Comparison of ENCODE assay signal across 1 cellular context in the genomic region with DNA sequence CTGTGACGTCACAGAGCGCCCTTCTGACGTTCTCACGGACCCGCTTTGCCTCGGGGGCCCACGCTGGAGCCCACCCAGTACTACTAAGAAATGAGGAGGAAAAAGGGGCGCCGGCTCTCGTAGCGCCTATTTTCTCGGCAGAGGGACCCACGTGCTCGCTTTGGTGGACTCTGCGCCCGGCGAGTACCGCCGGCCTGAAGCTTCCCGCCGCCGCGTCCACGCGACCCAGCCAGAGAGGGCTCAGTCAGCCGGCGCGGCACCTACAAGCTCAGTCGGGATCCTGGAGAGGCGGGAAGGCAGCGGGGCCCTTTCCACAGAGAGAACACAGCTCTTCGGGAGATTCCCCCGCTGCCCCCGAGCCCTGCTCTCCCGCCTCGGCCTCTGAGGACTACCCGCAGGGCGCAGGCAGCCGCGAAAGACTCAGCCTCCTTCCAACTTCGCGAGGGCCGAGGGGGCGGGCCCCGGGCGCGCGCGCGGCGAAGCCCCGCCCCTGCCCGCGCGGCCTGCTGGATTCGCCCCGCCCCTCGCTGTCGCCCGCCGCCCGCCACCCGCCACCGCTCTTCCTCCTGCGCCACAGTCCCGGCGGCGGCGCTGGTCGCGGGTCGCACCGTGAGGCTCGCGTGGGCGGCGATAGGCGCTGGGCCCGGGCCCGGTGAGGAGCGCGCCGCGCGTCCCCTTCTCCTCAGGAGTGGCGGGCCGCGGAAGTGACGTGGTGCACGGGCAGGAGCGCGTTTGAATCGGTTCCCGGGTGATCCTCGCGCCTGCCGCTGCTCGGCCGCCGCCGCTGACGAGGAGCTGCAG.
TF ChIP-seq lines count a peak whose summit lies in the region.

SMCHD1 (plus strand) TSS at position 574 of the 801 bp plus-strand sequence. CDS start 350 bp downstream, outside the sequence.

TF ChIP-seq in K562, 482 proteins besides CTCF, POLR2A, EP300 and RAD21 (continued from another document and continues in another):
- TF ChIP-seq, protein P1, sequence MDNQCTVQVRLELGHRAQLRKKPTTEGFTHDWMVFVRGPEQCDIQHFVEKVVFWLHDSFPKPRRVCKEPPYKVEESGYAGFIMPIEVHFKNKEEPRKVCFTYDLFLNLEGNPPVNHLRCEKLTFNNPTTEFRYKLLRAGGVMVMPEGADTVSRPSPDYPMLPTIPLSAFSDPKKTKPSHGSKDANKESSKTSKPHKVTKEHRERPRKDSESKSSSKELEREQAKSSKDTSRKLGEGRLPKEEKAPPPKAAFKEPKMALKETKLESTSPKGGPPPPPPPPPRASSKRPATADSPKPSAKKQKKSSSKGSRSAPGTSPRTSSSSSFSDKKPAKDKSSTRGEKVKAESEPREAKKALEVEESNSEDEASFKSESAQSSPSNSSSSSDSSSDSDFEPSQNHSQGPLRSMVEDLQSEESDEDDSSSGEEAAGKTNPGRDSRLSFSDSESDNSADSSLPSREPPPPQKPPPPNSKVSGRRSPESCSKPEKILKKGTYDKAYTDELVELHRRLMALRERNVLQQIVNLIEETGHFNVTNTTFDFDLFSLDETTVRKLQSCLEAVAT (IDR thresholded peaks at IDR 0.05), result peak in 1 of 2 experiments; percentile 47; a peak in 1 of 4 replicates
- TF ChIP-seq MAFK (IDR thresholded peaks at IDR 0.05; ENCODE audit: low read length) (no peak), EZH2 (IDR thresholded peaks at IDR 0.05; ENCODE audit: borderline replicate concordance, low read depth, low read length) (no peak), ZBTB34 (CRISPR knock-in tag; IDR thresholded peaks at IDR 0.05) (no peak), HDAC3 (IDR thresholded peaks at IDR 0.05; ENCODE audit: borderline replicate concordance, partially characterized antibody) (no peak), ZBTB17 (CRISPR knock-in tag; IDR thresholded peaks at IDR 0.05) (0 out of 2 replicates have a peak, but pooled peaks have one; percentile 16), BRD4 (IDR thresholded peaks at IDR 0.05) (peak; percentile 78; the same call in 1 of the 2 replicates), HDAC2 (IDR thresholded peaks at IDR 0.05) (peak; percentile 88), JUNB (CRISPR knock-in tag; conservative IDR thresholded peaks at IDR 0.05) (no peak), BMI1 (IDR thresholded peaks at IDR 0.05; ENCODE audit: low read length) (no peak), ZNF551 (CRISPR knock-in tag; IDR thresholded peaks at IDR 0.05) (no peak), ZNF239 (CRISPR knock-in tag; IDR thresholded peaks at IDR 0.05) (no peak), ZNF699 (CRISPR knock-in tag; IDR thresholded peaks at IDR 0.05; ENCODE audit: insufficient replicate concordance) (no peak), ZNF224 (CRISPR knock-in tag; IDR thresholded peaks at IDR 0.05) (peak; percentile 63; the same call in 1 of the 2 replicates), ZNF586 (CRISPR knock-in tag; conservative IDR thresholded peaks at IDR 0.05) (no peak), MECOM (CRISPR knock-in tag; IDR thresholded peaks at IDR 0.05) (no peak), NR2F6 (CRISPR knock-in tag; IDR thresholded peaks at IDR 0.05) (no peak), SREBF1 (IDR thresholded peaks at IDR 0.05; ENCODE audit: borderline replicate concordance, low read depth, low read length) (no peak), YY1 (IDR thresholded peaks at IDR 0.05; ENCODE audit: borderline replicate concordance in 1 of 3, control insufficient read depth in 1 of 3, extremely low read depth in 1 of 3, insufficient read depth in 3 of 3, insufficient read length in 1 of 3, insufficient replicate concordance in 2 of 3, low read depth in 1 of 3, low read length in 2 of 3) (peak in 2 of 3 experiments; percentile 46 to 71), CHD2 (IDR thresholded peaks at IDR 0.05; ENCODE audit: low read depth, low read length) (no peak; the same call in 1 of the 2 replicates), ZC3H4 (CRISPR knock-in tag; IDR thresholded peaks at IDR 0.05; ENCODE audit: borderline replicate concordance) (peak; percentile 93), USF2 (CRISPR knock-in tag; IDR thresholded peaks at IDR 0.05) (no peak), TCF7L2 (IDR thresholded peaks at IDR 0.05; ENCODE audit: low read depth, low read length) (no peak), PRDM10 (IDR thresholded peaks at IDR 0.05; ENCODE audit: partially characterized antibody) (peak; percentile 37), MYBL2 (IDR thresholded peaks at IDR 0.05; ENCODE audit: low read depth) (no peak), MYBL2 (CRISPR knock-in tag; IDR thresholded peaks at IDR 0.05; ENCODE audit: borderline replicate concordance) (0 out of 2 replicates have a peak, but pooled peaks have one; percentile 67), SP2 (IDR thresholded peaks at IDR 0.05; ENCODE audit: extremely low read depth, low read depth, low read length, poor library complexity, severe bottlenecking) (no peak), POLR2G (IDR thresholded peaks at IDR 0.05; ENCODE audit: low read depth, low read length) (peak; percentile 97), DPF2 (IDR thresholded peaks at IDR 0.05) (no peak), WHSC1 (IDR thresholded peaks at IDR 0.05; ENCODE audit: low read length) (no peak), ETS2 (tag; IDR thresholded peaks at IDR 0.05; ENCODE audit: borderline replicate concordance, poor library complexity, severe bottlenecking) (no peak)
- TF ChIP-seq, protein P2, sequence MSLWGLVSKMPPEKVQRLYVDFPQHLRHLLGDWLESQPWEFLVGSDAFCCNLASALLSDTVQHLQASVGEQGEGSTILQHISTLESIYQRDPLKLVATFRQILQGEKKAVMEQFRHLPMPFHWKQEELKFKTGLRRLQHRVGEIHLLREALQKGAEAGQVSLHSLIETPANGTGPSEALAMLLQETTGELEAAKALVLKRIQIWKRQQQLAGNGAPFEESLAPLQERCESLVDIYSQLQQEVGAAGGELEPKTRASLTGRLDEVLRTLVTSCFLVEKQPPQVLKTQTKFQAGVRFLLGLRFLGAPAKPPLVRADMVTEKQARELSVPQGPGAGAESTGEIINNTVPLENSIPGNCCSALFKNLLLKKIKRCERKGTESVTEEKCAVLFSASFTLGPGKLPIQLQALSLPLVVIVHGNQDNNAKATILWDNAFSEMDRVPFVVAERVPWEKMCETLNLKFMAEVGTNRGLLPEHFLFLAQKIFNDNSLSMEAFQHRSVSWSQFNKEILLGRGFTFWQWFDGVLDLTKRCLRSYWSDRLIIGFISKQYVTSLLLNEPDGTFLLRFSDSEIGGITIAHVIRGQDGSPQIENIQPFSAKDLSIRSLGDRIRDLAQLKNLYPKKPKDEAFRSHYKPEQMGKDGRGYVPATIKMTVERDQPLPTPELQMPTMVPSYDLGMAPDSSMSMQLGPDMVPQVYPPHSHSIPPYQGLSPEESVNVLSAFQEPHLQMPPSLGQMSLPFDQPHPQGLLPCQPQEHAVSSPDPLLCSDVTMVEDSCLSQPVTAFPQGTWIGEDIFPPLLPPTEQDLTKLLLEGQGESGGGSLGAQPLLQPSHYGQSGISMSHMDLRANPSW (CRISPR knock-in tag; IDR thresholded peaks at IDR 0.05), result no peak
- TF ChIP-seq, protein P3, sequence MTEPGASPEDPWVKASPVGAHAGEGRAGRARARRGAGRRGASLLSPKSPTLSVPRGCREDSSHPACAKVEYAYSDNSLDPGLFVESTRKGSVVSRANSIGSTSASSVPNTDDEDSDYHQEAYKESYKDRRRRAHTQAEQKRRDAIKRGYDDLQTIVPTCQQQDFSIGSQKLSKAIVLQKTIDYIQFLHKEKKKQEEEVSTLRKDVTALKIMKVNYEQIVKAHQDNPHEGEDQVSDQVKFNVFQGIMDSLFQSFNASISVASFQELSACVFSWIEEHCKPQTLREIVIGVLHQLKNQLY (CRISPR knock-in tag; conservative IDR thresholded peaks at IDR 0.05), result peak in 1 of 2 experiments; percentile 11; a peak in 1 of 4 replicates
- TF ChIP-seq, protein P4, sequence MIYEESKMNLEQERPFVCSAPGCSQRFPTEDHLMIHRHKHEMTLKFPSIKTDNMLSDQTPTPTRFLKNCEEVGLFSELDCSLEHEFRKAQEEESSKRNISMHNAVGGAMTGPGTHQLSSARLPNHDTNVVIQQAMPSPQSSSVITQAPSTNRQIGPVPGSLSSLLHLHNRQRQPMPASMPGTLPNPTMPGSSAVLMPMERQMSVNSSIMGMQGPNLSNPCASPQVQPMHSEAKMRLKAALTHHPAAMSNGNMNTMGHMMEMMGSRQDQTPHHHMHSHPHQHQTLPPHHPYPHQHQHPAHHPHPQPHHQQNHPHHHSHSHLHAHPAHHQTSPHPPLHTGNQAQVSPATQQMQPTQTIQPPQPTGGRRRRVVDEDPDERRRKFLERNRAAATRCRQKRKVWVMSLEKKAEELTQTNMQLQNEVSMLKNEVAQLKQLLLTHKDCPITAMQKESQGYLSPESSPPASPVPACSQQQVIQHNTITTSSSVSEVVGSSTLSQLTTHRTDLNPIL (CRISPR knock-in tag; IDR thresholded peaks at IDR 0.05), result no peak
- TF ChIP-seq, protein P5, sequence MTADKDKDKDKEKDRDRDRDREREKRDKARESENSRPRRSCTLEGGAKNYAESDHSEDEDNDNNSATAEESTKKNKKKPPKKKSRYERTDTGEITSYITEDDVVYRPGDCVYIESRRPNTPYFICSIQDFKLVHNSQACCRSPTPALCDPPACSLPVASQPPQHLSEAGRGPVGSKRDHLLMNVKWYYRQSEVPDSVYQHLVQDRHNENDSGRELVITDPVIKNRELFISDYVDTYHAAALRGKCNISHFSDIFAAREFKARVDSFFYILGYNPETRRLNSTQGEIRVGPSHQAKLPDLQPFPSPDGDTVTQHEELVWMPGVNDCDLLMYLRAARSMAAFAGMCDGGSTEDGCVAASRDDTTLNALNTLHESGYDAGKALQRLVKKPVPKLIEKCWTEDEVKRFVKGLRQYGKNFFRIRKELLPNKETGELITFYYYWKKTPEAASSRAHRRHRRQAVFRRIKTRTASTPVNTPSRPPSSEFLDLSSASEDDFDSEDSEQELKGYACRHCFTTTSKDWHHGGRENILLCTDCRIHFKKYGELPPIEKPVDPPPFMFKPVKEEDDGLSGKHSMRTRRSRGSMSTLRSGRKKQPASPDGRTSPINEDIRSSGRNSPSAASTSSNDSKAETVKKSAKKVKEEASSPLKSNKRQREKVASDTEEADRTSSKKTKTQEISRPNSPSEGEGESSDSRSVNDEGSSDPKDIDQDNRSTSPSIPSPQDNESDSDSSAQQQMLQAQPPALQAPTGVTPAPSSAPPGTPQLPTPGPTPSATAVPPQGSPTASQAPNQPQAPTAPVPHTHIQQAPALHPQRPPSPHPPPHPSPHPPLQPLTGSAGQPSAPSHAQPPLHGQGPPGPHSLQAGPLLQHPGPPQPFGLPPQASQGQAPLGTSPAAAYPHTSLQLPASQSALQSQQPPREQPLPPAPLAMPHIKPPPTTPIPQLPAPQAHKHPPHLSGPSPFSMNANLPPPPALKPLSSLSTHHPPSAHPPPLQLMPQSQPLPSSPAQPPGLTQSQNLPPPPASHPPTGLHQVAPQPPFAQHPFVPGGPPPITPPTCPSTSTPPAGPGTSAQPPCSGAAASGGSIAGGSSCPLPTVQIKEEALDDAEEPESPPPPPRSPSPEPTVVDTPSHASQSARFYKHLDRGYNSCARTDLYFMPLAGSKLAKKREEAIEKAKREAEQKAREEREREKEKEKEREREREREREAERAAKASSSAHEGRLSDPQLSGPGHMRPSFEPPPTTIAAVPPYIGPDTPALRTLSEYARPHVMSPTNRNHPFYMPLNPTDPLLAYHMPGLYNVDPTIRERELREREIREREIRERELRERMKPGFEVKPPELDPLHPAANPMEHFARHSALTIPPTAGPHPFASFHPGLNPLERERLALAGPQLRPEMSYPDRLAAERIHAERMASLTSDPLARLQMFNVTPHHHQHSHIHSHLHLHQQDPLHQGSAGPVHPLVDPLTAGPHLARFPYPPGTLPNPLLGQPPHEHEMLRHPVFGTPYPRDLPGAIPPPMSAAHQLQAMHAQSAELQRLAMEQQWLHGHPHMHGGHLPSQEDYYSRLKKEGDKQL (CRISPR knock-in tag; IDR thresholded peaks at IDR 0.05; ENCODE audit: borderline replicate concordance), result 0 out of 2 replicates have a peak, but pooled peaks have one; percentile 58
